26 cellular contexts compared by ENCODE assay signal in the genomic region with DNA sequence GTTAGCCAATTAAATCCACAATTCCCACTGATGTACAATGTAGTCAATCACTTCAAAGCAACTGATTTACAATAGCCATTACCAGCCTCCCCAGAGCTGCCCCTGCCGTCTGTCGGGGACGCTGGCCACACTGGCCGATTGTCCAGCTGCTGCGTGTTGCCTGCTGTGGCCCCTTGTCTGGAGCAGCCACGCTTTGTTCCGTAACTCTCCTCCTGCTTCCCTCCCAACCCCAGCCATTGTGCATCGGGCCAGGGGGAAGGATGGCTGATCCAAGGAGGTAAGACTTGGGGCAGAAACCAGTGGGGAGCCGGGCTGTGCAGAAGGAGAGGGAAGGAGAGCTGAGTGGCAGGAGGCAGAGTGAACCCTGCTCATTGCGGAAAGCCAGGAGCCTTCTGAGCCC.
"Had no signal": no experiment of that assay in that cellular context is flagged by ENCODE, and none has a peak within 500 bp of the region (broad histone marks: within the 10 kb centered on the region; RNA-seq: fewer than 3 reads in every experiment).

No MANE protein-coding gene starts in this region.

- H3K9me3 ChIP-seq: heart left ventricle, psoas muscle, right atrium auricular region, testis, transverse colon had no signal

- DNase-seq: activated CD4-positive, alpha-beta memory T cell treated with anti-CD3 and anti-CD28 coated beads for 36 hours; activated CD4-positive, alpha-beta T cell treated with anti-CD3 and anti-CD28 coated beads, Interleukin-2, amount 10 ng/mL, durations not matched to agents 24 days and 14 days; activated CD4-positive, CD25-positive, alpha-beta regulatory T cell treated with anti-CD3 and anti-CD28 coated beads, Interleukin-2, amount 50 U/mL, for 72 hours; activated CD8-positive, alpha-beta memory T cell treated with anti-CD3 and anti-CD28 coated beads, Interleukin-2, amount 50 U/mL, for 48 hours; activated gamma-delta T cell; activated naive CD4-positive, alpha-beta T cell treated with anti-CD3 and anti-CD28 coated beads, Interleukin-2, amount 50 U/mL, for 16 hours; activated T-cell treated with anti-CD3 and anti-CD28 coated beads, Interleukin-2, amount 50 U/mL, for 24 hours; amniotic stem cell; central memory CD4-positive, alpha-beta T cell; foreskin fibroblast; heart left ventricle; hypothalamus; immature natural killer cell; kidney; left colon; midbrain; naive thymus-derived CD4-positive, alpha-beta T cell; psoas muscle; stimulated activated CD4-positive, alpha-beta T cell treated with anti-CD3 and anti-CD28 coated beads, Interleukin-15, amount 100 ng/mL, for 24 hours; stimulated activated CD4-positive, alpha-beta T cell treated with anti-CD3 and anti-CD28 coated beads, Interleukin-2, amount 100 ng/mL, for 24 hours; stimulated activated naive CD4-positive, alpha-beta T cell treated with Interleukin-2 at 50 U/mL for 16 hours; testis; transverse colon had no signal

- H3K27me3 ChIP-seq: heart left ventricle, right atrium auricular region, testis, transverse colon had no signal

- H3K4me1 ChIP-seq: psoas muscle, right atrium auricular region, testis had no signal

- H3K9me3 Mint-ChIP-seq: activated CD4-positive, alpha-beta memory T cell treated with anti-CD3 and anti-CD28 coated beads for 36 hours; activated T-cell treated with anti-CD3 and anti-CD28 coated beads, Interleukin-2, amount 50 U/mL, for 24 hours; immature natural killer cell; memory B cell; naive thymus-derived CD4-positive, alpha-beta T cell had no signal

- H3K27ac ChIP-seq: heart left ventricle, psoas muscle, right atrium auricular region, testis, transverse colon had no signal

- H3K36me3 ChIP-seq: heart left ventricle, right atrium auricular region, transverse colon had no signal

- ATAC-seq: esophagus mucosa; heart left ventricle; left colon; naive thymus-derived CD4-positive, alpha-beta T cell; psoas muscle had no signal

- H3K4me3 ChIP-seq: heart left ventricle, psoas muscle, right atrium auricular region, testis, transverse colon had no signal

- H3K27me3 Mint-ChIP-seq: activated CD4-positive, alpha-beta memory T cell treated with anti-CD3 and anti-CD28 coated beads for 36 hours; activated T-cell treated with anti-CD3 and anti-CD28 coated beads, Interleukin-2, amount 50 U/mL, for 24 hours; memory B cell had no signal

- H3K27ac Mint-ChIP-seq: activated CD4-positive, alpha-beta memory T cell treated with anti-CD3 and anti-CD28 coated beads for 36 hours; activated T-cell treated with anti-CD3 and anti-CD28 coated beads, Interleukin-2, amount 50 U/mL, for 24 hours; memory B cell; naive thymus-derived CD4-positive, alpha-beta T cell had no signal

- H3K4me3 Mint-ChIP-seq: activated CD4-positive, alpha-beta memory T cell treated with anti-CD3 and anti-CD28 coated beads for 36 hours; activated CD4-positive, alpha-beta T cell treated with anti-CD3 and anti-CD28 coated beads, Interleukin-2, amount 10 ng/mL, durations not matched to agents 24 days and 14 days; activated T-cell treated with anti-CD3 and anti-CD28 coated beads, Interleukin-2, amount 50 U/mL, for 24 hours; immature natural killer cell; naive thymus-derived CD4-positive, alpha-beta T cell had no signal
